13 cellular contexts compared by ENCODE assay signal in genomic region chr6:90490030-90490429, GRCh38.
"Had no signal": no experiment of that assay in that cellular context is flagged by ENCODE, and none has a peak within 500 bp of the region (broad histone marks: within the 10 kb centered on the region; RNA-seq: fewer than 3 reads in every experiment).

No MANE protein-coding gene starts in this region.

- H3K4me3 ChIP-seq: adrenal gland, ovary, vagina had no signal

- H3K36me3 ChIP-seq: adrenal gland, ovary, vagina had no signal

- DNase-seq: activated CD4-positive, alpha-beta T cell treated with anti-CD3 and anti-CD28 coated beads, Interleukin-2, amount 50 U/mL, for 1 hour; activated naive CD4-positive, alpha-beta T cell treated with anti-CD3 and anti-CD28 coated beads, Interleukin-2, amount 50 U/mL, for 16 hours; adrenal gland; cortex of kidney; hippocampal formation; left colon; mammary epithelial cell; ovary; retina; small intestine; T-helper 17 cell had no signal

- ATAC-seq: left colon; natural killer cell treated with Interleukin-12 subunit alpha and Interleukin-12 subunit beta and Interleukin-15 and Interleukin-18, amount 100 ng/mL, for 72 hours; T-helper 17 cell had no signal

- H3K27ac ChIP-seq: adrenal gland, ovary, vagina had no signal

- H3K27me3 ChIP-seq: ovary, vagina had no signal

- H3K4me1 ChIP-seq: adrenal gland, vagina had no signal

- H3K9me3 ChIP-seq: adrenal gland, ovary, vagina had no signal
